8 cellular contexts compared by ENCODE assay signal in the genomic region with DNA sequence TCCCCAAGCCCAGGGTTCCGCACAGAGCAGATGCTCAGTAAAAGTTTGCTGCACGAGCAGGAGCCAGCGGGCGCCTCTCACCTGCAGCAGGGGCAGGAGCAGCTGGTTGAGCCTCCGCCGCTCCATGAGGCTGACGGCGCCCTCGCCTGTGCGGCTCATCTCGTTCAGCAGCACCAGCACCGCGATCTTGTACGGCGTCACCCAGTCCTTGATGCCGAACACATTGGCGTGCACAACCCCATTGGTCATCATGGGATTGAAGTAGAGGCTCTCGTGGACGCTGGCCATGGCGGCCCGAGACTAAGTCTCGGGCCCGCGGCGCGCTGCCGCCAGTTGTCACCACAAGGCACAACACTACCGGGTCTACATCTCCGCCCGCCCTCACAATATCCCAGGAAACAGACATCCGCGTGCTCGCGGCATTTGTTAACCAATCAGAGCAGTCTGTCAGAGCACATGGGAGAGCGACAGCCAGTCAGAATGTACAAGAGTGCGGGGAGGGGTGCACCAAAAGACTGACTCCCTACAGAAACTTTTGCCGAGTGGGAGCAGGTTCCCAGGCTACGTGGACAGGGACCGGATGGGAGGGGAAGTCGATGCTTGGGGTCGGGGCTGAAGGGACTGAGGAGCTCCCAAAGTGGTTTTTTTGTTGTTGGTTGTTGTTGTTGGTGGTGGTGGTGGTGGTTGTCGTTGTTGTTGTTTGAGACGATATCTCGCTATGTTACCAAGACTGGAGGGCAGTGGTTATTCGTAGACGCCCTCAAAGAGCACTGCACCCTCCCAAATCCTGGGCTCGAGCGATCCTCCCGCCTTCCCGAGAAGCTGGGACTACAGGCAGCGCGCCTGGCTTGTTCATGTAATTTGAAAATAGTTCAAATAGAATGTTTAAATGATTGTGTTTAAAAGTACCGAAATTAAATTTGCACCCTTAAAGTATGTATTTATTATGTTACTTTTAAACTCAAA. TPM values are rescaled to one million over a fixed set of nuclear protein-coding genes. Genes with fewer than 3 reads are reported as not detected.
DNase-seq lines count a peak whose midpoint lies in the region; ATAC-seq and TF ChIP-seq lines count a peak whose summit lies in the region.

A gene with protein sequence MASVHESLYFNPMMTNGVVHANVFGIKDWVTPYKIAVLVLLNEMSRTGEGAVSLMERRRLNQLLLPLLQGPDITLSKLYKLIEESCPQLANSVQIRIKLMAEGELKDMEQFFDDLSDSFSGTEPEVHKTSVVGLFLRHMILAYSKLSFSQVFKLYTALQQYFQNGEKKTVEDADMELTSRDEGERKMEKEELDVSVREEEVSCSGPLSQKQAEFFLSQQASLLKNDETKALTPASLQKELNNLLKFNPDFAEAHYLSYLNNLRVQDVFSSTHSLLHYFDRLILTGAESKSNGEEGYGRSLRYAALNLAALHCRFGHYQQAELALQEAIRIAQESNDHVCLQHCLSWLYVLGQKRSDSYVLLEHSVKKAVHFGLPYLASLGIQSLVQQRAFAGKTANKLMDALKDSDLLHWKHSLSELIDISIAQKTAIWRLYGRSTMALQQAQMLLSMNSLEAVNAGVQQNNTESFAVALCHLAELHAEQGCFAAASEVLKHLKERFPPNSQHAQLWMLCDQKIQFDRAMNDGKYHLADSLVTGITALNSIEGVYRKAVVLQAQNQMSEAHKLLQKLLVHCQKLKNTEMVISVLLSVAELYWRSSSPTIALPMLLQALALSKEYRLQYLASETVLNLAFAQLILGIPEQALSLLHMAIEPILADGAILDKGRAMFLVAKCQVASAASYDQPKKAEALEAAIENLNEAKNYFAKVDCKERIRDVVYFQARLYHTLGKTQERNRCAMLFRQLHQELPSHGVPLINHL (minus strand): TSS at position 359 of the 966 bp plus-strand sequence. CDS start 71 bp downstream, at position 288.

- H3K4me1 Mint-ChIP-seq in WTC11 = peaks cover 8% of the 10 kb centered on the region

- DNase-seq in AG08395 (ENCODE audit: low spot score) (peak; percentile 99), NCI-H226 (peak; percentile 99), WTC11 (ENCODE audit: low spot score) (peak; percentile 90), cardiac fibroblast (ENCODE audit: low read depth in 2 of 2) (peak; percentile 99), iPS-NIHi7 (ENCODE audit: extremely low spot score) (peak; percentile 98), smooth muscle cell (lab: John Stamatoyannopoulos, UW; ENCODE audit: unreplicated experiment) (peak; percentile 68)

- peaks cover 39% of the 10 kb centered on the region for H3K79me2 ChIP-seq in smooth muscle cell (ENCODE audit: low read depth)

- no peaks in the 10 kb centered on the region for H3K27me3 ChIP-seq in smooth muscle cell (ENCODE audit: low read depth)

- CTCF ChIA-PET in WTC11 (lab: Charles Lee) = interaction anchor here (0.6 to 2.3 kb wide), 7 partner anchors 49 to 1054 kb away, joined by 3 to 8 read pairs (median 3); partner anchors contain the start of gene CAMKK2

- POLR2A ChIA-PET in WTC11 (lab: Charles Lee) = interaction anchor here (0.6 to 2.3 kb wide), 3 partner anchors 39 to 48 kb away, joined by 3 to 9 read pairs (median 6); partner anchors contain the start of gene RNF34

- peak within 1 kb of the TSS; percentile 99 for H3K4me3 Mint-ChIP-seq in WTC11

- ATAC-seq in GM18909 (IDR thresholded peaks at IDR 0.05; ENCODE audit: poor library complexity, unreplicated experiment) = peak; percentile 98
- ATAC-seq in HG03175 (IDR thresholded peaks at IDR 0.05; ENCODE audit: unreplicated experiment) = peak; percentile 97
- peak; percentile 97 for ATAC-seq in WTC11

- no peak for TF ChIP-seq CTCF in WTC11 (IDR thresholded peaks at IDR 0.05)
- no peak for TF ChIP-seq CTCF in cardiac fibroblast (IDR thresholded peaks at IDR 0.05; ENCODE audit: low read depth, low read length)
- TF ChIP-seq CTCF in smooth muscle cell (IDR thresholded peaks at IDR 0.05; ENCODE audit: borderline replicate concordance, insufficient read depth, poor library complexity, severe bottlenecking) = no peak

- peak within 1 kb of the TSS; percentile 71 for H3K9ac ChIP-seq in smooth muscle cell (ENCODE audit: low read depth)

- WGBS in smooth muscle cell (ENCODE audit: low lambda C conversion rate) = 1% methylated on average over 49 of the region's 53 CpGs

- H3K36me3 Mint-ChIP-seq in WTC11 = 0 out of 2 replicates have a peak, but pooled peaks cover 2% of the 10 kb centered on the region

- H3K9me3 Mint-ChIP-seq in WTC11 = no peaks in the 10 kb centered on the region

- H3K4me3 ChIP-seq in cardiac fibroblast (replicated peaks in 1 of 2; ENCODE audit: low read depth in 2 of 2, low read length in 2 of 2) = peak within 1 kb of the TSS; percentile 93 to 97
- peak within 1 kb of the TSS; percentile 94 for H3K4me3 ChIP-seq in smooth muscle cell

- no peaks in the 10 kb centered on the region for H3F3A ChIP-seq in smooth muscle cell (ENCODE audit: low read depth)

- H3K4me2 ChIP-seq in smooth muscle cell = peak within 1 kb of the TSS; percentile 93

- peak within 1 kb of the TSS; percentile 96 for H3K27ac Mint-ChIP-seq in WTC11

- peaks cover 5% of the 10 kb centered on the region for H3K4me1 ChIP-seq in smooth muscle cell (ENCODE audit: low read depth)

- peaks cover 17% of the 10 kb centered on the region for H4K20me1 ChIP-seq in smooth muscle cell (ENCODE audit: low read depth)

- H3K9me3 ChIP-seq in smooth muscle cell (replicated peaks; ENCODE audit: low read depth) = no peaks in the 10 kb centered on the region

- H3K36me3 ChIP-seq in smooth muscle cell (ENCODE audit: low read depth) = no peaks in the 10 kb centered on the region

- H3K27ac ChIP-seq in smooth muscle cell (ENCODE audit: low read depth) = peak within 1 kb of the TSS; percentile 66

- H3K27me3 Mint-ChIP-seq in WTC11 (ENCODE audit: low read depth) = no peaks in the 10 kb centered on the region; the same call in 1 of the 2 replicates

- H2AFZ ChIP-seq in smooth muscle cell (ENCODE audit: low read depth) = peak within 1 kb of the TSS; percentile 87

TF ChIP-seq in WTC11, 78 proteins besides CTCF, POLR2A, EP300 and RAD21 (continues in another document):
- TF ChIP-seq E2F4 (CRISPR knock-in tag; IDR thresholded peaks at IDR 0.05; ENCODE audit: borderline replicate concordance, low read depth) (no peak; the same call in 1 of the 2 replicates), JUN (CRISPR knock-in tag; IDR thresholded peaks at IDR 0.05) (no peak), ESRRA (CRISPR knock-in tag; IDR thresholded peaks at IDR 0.05; ENCODE audit: borderline replicate concordance) (no peak), NFATC4 (CRISPR knock-in tag; IDR thresholded peaks at IDR 0.05) (no peak), NR3C1 (CRISPR knock-in tag; conservative IDR thresholded peaks at IDR 0.05; ENCODE audit: low read depth) (no peak), ZNF416 (CRISPR knock-in tag; IDR thresholded peaks at IDR 0.05) (no peak), TEAD4 (CRISPR knock-in tag; IDR thresholded peaks at IDR 0.05) (no peak), RORB (CRISPR knock-in tag; IDR thresholded peaks at IDR 0.05) (no peak), ERG (CRISPR knock-in tag; IDR thresholded peaks at IDR 0.05) (no peak), NR1H2 (CRISPR knock-in tag; IDR thresholded peaks at IDR 0.05) (no peak), ZNF423 (CRISPR knock-in tag; IDR thresholded peaks at IDR 0.05) (no peak)
- TF ChIP-seq, protein P1, sequence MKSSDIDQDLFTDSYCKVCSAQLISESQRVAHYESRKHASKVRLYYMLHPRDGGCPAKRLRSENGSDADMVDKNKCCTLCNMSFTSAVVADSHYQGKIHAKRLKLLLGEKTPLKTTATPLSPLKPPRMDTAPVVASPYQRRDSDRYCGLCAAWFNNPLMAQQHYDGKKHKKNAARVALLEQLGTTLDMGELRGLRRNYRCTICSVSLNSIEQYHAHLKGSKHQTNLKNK (CRISPR knock-in tag; IDR thresholded peaks at IDR 0.05) = no peak
- TF ChIP-seq, protein P2, sequence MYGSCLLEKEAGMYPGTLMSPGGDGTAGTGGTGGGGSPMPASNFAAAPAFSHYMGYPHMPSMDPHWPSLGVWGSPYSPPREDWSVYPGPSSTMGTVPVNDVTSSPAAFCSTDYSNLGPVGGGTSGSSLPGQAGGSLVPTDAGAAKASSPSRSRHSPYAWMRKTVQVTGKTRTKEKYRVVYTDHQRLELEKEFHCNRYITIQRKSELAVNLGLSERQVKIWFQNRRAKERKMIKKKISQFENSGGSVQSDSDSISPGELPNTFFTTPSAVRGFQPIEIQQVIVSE (CRISPR knock-in tag; IDR thresholded peaks at IDR 0.05; ENCODE audit: borderline replicate concordance) = no peak

RNA-seq across cellular contexts. Expression of the gene that starts here (rescaled TPM):
- total RNA-seq in WTC11 (2021) (98.5 to 116 TPM (median 104 TPM) in 3 replicates), smooth muscle cell (109 and 119 TPM in 2 replicates)
- 114 and 121 TPM in 2 replicates for polyA plus RNA-seq in smooth muscle cell

Comparison
In these comparisons a context has a peak if more than half of its experiments do, and no peak if none do; other contexts are left out.
1. Peak in every context shown above with its lines: DNase-seq, ATAC-seq, H3K4me3 ChIP-seq and H3K27ac ChIP-seq.